ENCODE assay signal across 8 cellular contexts in the genomic region with DNA sequence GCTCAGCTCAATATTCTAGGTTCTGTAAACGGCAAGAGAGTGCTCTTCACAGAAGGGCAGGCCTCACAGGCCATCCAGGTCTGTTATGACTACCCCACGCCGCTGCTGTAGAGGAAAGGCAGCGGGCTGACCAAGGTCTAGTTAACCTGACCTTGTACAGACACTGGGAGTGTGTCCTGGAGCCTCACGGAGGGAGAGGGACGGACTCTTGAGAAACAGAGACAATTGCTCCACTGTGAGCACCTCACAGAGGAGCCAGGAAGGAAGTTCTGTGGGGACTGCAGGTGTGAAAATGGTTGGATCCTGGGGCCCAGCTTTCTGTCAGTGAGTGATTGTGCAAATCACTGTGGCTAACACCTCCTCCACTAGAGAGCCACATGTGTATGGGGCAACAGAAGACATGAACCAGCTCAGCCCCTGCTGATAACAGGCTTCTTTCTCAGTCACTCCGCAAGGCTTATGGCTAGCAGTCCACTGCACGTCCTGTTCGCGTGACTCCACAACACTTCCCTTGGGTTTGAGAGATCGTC. TPM values are rescaled to one million over a fixed set of nuclear protein-coding genes. Genes with fewer than 3 reads are reported as not detected.
DNase-seq lines count a peak whose midpoint lies in the region; ATAC-seq, FAIRE-seq and TF ChIP-seq lines count a peak whose summit lies in the region.

No MANE protein-coding gene starts in this region.

- no peaks in the 10 kb centered on the region for H3K27me3 Mint-ChIP-seq in activated naive CD4-positive, alpha-beta T cell treated with anti-CD3 and anti-CD28 coated beads, Interleukin-2, amount 10 ng/mL, durations not matched to agents 7 days and 5 days

- H3K4me3 Mint-ChIP-seq in activated naive CD4-positive, alpha-beta T cell treated with anti-CD3 and anti-CD28 coated beads, Interleukin-2, amount 10 ng/mL, durations not matched to agents 7 days and 5 days = no peak overlapping the region

- H3K4me3 ChIP-seq in Peyer's patch = no peak overlapping the region
- no peak overlapping the region for H3K4me3 ChIP-seq in ovary

- H3K27me3 ChIP-seq in Peyer's patch = no peaks in the 10 kb centered on the region
- no peaks in the 10 kb centered on the region for H3K27me3 ChIP-seq in ovary

- TF ChIP-seq CTCF in Peyer's patch (IDR thresholded peaks at IDR 0.05) (no peak), ovary (IDR thresholded peaks at IDR 0.05) (no peak)

- no peaks in the 10 kb centered on the region for H3K4me1 ChIP-seq in Peyer's patch
- no peaks in the 10 kb centered on the region for H3K4me1 ChIP-seq in ovary (ENCODE audit: insufficient read depth)

- H3K9me3 ChIP-seq in Peyer's patch (no peaks in the 10 kb centered on the region), ovary (no peaks in the 10 kb centered on the region)

- DNase-seq in Peyer's patch (peak in 2 of 3 donors; percentile 46 to 79), ovary (no peak), DMS153 (lab: John Stamatoyannopoulos, UW) (no peak), NCI-H2196 treated with DMSO at 0.1 percent for 48 hours (lab: John Stamatoyannopoulos, UW; ENCODE audit: unreplicated experiment) (no peak), GM12891 (ENCODE audit: insufficient read length, low spot score) (no peak)
- peak; percentile 53 for DNase-seq in activated naive CD4-positive, alpha-beta T cell treated with anti-CD3 and anti-CD28 coated beads, Interleukin-2, amount 10 ng/mL, durations not matched to agents 7 days and 5 days
- peak; percentile 39 to 54 (median 47) for DNase-seq in stimulated activated CD4-positive, alpha-beta T cell treated with anti-CD3 and anti-CD28 coated beads, TNF-alpha, amount 100 ng/mL, for 48 hours (ENCODE audit: low read depth in 3 of 3)

- peak; percentile 43 for ATAC-seq in GM19023 (IDR thresholded peaks at IDR 0.05; ENCODE audit: unreplicated experiment)

- WGBS in ovary, 3 donors = 62 to 77% (median 70%) methylated on average over 11 of the region's 11 CpGs

- TF ChIP-seq POLR2A in Peyer's patch (IDR thresholded peaks at IDR 0.05) = peak in 1 of 2 donors; percentile 10
- TF ChIP-seq POLR2A in ovary (IDR thresholded peaks at IDR 0.05) = no peak
- TF ChIP-seq POLR2A in GM12891 (IDR thresholded peaks at IDR 0.05; ENCODE audit: low read depth, low read length) = no peak

- H3K27ac ChIP-seq in Peyer's patch (peak overlapping the region; percentile 11 to 63 (median 54)), ovary (no peak overlapping the region)

- peaks cover 63% of the 10 kb centered on the region for H3K36me3 Mint-ChIP-seq in activated naive CD4-positive, alpha-beta T cell treated with anti-CD3 and anti-CD28 coated beads, Interleukin-2, amount 10 ng/mL, durations not matched to agents 7 days and 5 days

- H3K36me3 ChIP-seq in Peyer's patch (peaks cover 0 to 100% (median 3%) of the 10 kb centered on the region in 3 donors), ovary (no peaks in the 10 kb centered on the region)

- FAIRE-seq in GM12891 (lab: Jason Lieb, UNC) = no peak

- CTCF ChIA-PET in activated naive CD4-positive, alpha-beta T cell treated with anti-CD3 and anti-CD28 coated beads, Interleukin-2, amount 10 ng/mL, durations not matched to agents 7 days and 5 days (lab: Charles Lee) = interaction anchor here (0.6 to 1.2 kb wide), 5 partner anchors 23 to 185 kb away, joined by 3 read pairs; a partner anchor contains a TSS

- intact Hi-C loops in ovary (cut with DNase I) = loop anchor here in 1 of 4 donors (10.0 kb wide), 1 partner anchor 62 kb away; no protein-coding TSS in a partner anchor

- no peak for TF ChIP-seq EP300 in ovary (IDR thresholded peaks at IDR 0.05)

- peak overlapping the region; percentile 87 for H3K27ac Mint-ChIP-seq in activated naive CD4-positive, alpha-beta T cell treated with anti-CD3 and anti-CD28 coated beads, Interleukin-2, amount 10 ng/mL, durations not matched to agents 7 days and 5 days

- no peaks in the 10 kb centered on the region for H3K9me3 Mint-ChIP-seq in activated naive CD4-positive, alpha-beta T cell treated with anti-CD3 and anti-CD28 coated beads, Interleukin-2, amount 10 ng/mL, durations not matched to agents 7 days and 5 days

- peaks cover 57% of the 10 kb centered on the region for H3K4me1 Mint-ChIP-seq in activated naive CD4-positive, alpha-beta T cell treated with anti-CD3 and anti-CD28 coated beads, Interleukin-2, amount 10 ng/mL, durations not matched to agents 7 days and 5 days

TF ChIP-seq in GM12891, 5 proteins besides CTCF, POLR2A, EP300 and RAD21:
- TF ChIP-seq POLR2AphosphoS5 (IDR thresholded peaks at IDR 0.05; ENCODE audit: low read depth, low read length) (no peak), TAF1 (IDR thresholded peaks at IDR 0.05; ENCODE audit: low read depth, low read length) (no peak), PAX5 (IDR thresholded peaks at IDR 0.05; ENCODE audit: insufficient read depth, low read length, severe bottlenecking) (no peak), POU2F2 (IDR thresholded peaks at IDR 0.05; ENCODE audit: low read depth, low read length) (no peak), SPI1 (IDR thresholded peaks at IDR 0.05; ENCODE audit: low read depth, low read length) (no peak)

RNA-seq across cellular contexts. Expression of a gene that starts 31.4 kb away (rescaled TPM):
- total RNA-seq in Peyer's patch (1 to 10 TPM; 3.3 to 4.8 (median 3.4) TPM), ovary (10 to 100 TPM in 2 of 7 donors, 1 to 10 TPM in 5; 2.9 to 11.4 (median 7.0) TPM)
- polyA plus RNA-seq in ovary = 10 to 100 TPM in 1 of 2 donors, 1 to 10 TPM in 1; 8.5 to 10.2 TPM
- 0.44 TPM for polyA plus RNA-seq in GM12891 (2012; ENCODE audit: low read depth, missing spikeins)

Comparison
In these comparisons a context has a peak if more than half of its experiments do, and no peak if none do; other contexts are left out.
1. DNase-seq: peak in Peyer's patch (2 of 3), activated naive CD4-positive, alpha-beta T cell treated with anti-CD3 and anti-CD28 coated beads, Interleukin-2, amount 10 ng/mL, durations not matched to agents 7 days and 5 days (single experiment) and stimulated activated CD4-positive, alpha-beta T cell treated with anti-CD3 and anti-CD28 coated beads, TNF-alpha, amount 100 ng/mL, for 48 hours (3 of 3); none in ovary (0 of 5), DMS153 (single experiment), NCI-H2196 treated with DMSO at 0.1 percent for 48 hours (single experiment) and GM12891 (single experiment).
2. H3K27ac ChIP-seq: peak in Peyer's patch (4 of 4); none in ovary (0 of 2).